ENCODE assay signal across 8 cellular contexts in genomic region chr17:29291163-29291752, GRCh38. TPM values are rescaled to one million over a fixed set of nuclear protein-coding genes. Genes with fewer than 3 reads are reported as not detected.
A peak's percentile ranks its signal among the peaks of the same experiment; 100 is the strongest.
DNase-seq lines count a peak whose midpoint lies in the region; ATAC-seq and TF ChIP-seq lines count a peak whose summit lies in the region.

No MANE protein-coding gene starts in this region.

- H3K27ac ChIP-seq in foreskin keratinocyte (peak overlapping the region; percentile 37), parathyroid adenoma (peak overlapping the region; percentile 82)

- H3K79me2 ChIP-seq in parathyroid adenoma = peaks cover 51% of the 10 kb centered on the region

- DNase-seq in CD1c-positive myeloid dendritic cell (ENCODE audit: extremely low spot score) (peak; percentile 82), GM19238 (ENCODE audit: insufficient read length, low spot score) (peak; percentile 21), NCI-H345 (lab: John Stamatoyannopoulos, UW) (peak; percentile 58), foreskin keratinocyte (peak; percentile 23 to 60)
- no peak for DNase-seq in activated CD4-positive, alpha-beta memory T cell treated with anti-CD3 and anti-CD28 coated beads, Interleukin-2, amount 10 ng/mL, durations not matched to agents 7 days and 5 days
- DNase-seq in NK-92 treated with Interleukin-12 subunit alpha and Interleukin-12 subunit beta, amount 100 ng/mL, for 24 hours (lab: John Stamatoyannopoulos, UW) = no peak

- no peaks in the 10 kb centered on the region for H3K9me3 Mint-ChIP-seq in activated CD4-positive, alpha-beta memory T cell treated with anti-CD3 and anti-CD28 coated beads, Interleukin-2, amount 10 ng/mL, durations not matched to agents 7 days and 5 days

- CTCF ChIA-PET in activated CD4-positive, alpha-beta memory T cell treated with anti-CD3 and anti-CD28 coated beads, Interleukin-2, amount 10 ng/mL, durations not matched to agents 7 days and 5 days (lab: Charles Lee) = interaction anchor here (0.6 to 3.3 kb wide), 18 partner anchors 8 to 326 kb away, joined by 3 to 50 read pairs (median 3); partner anchors contain the start of gene MYO18A

- H3K9ac ChIP-seq in parathyroid adenoma = no peak overlapping the region

- peak overlapping the region; percentile 70 for H3K4me3 ChIP-seq in parathyroid adenoma (ENCODE audit: low read depth, low read length)

- peak overlapping the region; percentile 87 for H3K4me3 Mint-ChIP-seq in activated CD4-positive, alpha-beta memory T cell treated with anti-CD3 and anti-CD28 coated beads, Interleukin-2, amount 10 ng/mL, durations not matched to agents 7 days and 5 days

- peaks cover 18% of the 10 kb centered on the region for H3K4me1 ChIP-seq in foreskin keratinocyte
- H3K4me1 ChIP-seq in parathyroid adenoma = peaks cover 9% of the 10 kb centered on the region

- H3K27me3 ChIP-seq in foreskin keratinocyte = no peaks in the 10 kb centered on the region
- H3K27me3 ChIP-seq in parathyroid adenoma (ENCODE audit: control insufficient read depth, insufficient read depth, low read length) = no peaks in the 10 kb centered on the region

- peak overlapping the region; percentile 89 for H3K27ac Mint-ChIP-seq in activated CD4-positive, alpha-beta memory T cell treated with anti-CD3 and anti-CD28 coated beads, Interleukin-2, amount 10 ng/mL, durations not matched to agents 7 days and 5 days

- H3K9me3 ChIP-seq in parathyroid adenoma (ENCODE audit: control insufficient read depth, low read length) = no peaks in the 10 kb centered on the region

- ATAC-seq in foreskin keratinocyte (no peak), GM18502 (IDR thresholded peaks at IDR 0.05; ENCODE audit: poor library complexity, unreplicated experiment) (no peak)

- peaks cover 54% of the 10 kb centered on the region for H3K4me1 Mint-ChIP-seq in activated CD4-positive, alpha-beta memory T cell treated with anti-CD3 and anti-CD28 coated beads, Interleukin-2, amount 10 ng/mL, durations not matched to agents 7 days and 5 days

- H3K36me3 ChIP-seq in parathyroid adenoma (ENCODE audit: control insufficient read depth, insufficient read depth, low read length) = no peaks in the 10 kb centered on the region

- POLR2A ChIA-PET in activated CD4-positive, alpha-beta memory T cell treated with anti-CD3 and anti-CD28 coated beads, Interleukin-2, amount 10 ng/mL, durations not matched to agents 7 days and 5 days (lab: Charles Lee) = interaction anchor here (0.7 to 4.7 kb wide), 10 partner anchors 9 to 720 kb away, joined by 3 to 45 read pairs (median 4); partner anchors contain the start of gene PIGS

- H3K27me3 Mint-ChIP-seq in activated CD4-positive, alpha-beta memory T cell treated with anti-CD3 and anti-CD28 coated beads, Interleukin-2, amount 10 ng/mL, durations not matched to agents 7 days and 5 days = no peaks in the 10 kb centered on the region

- peak overlapping the region; percentile 95 for H3K4me2 ChIP-seq in parathyroid adenoma (ENCODE audit: low read length)

- TF ChIP-seq CTCF in foreskin keratinocyte (conservative IDR thresholded peaks at IDR 0.05) (peak; percentile 86), parathyroid adenoma (IDR thresholded peaks at IDR 0.05) (peak; percentile 56)

- H2AFZ ChIP-seq in parathyroid adenoma = no peak overlapping the region

- H3K36me3 Mint-ChIP-seq in activated CD4-positive, alpha-beta memory T cell treated with anti-CD3 and anti-CD28 coated beads, Interleukin-2, amount 10 ng/mL, durations not matched to agents 7 days and 5 days (ENCODE audit: low read depth) = peaks cover 57% of the 10 kb centered on the region

RNA-seq across cellular contexts. Expression of gene NUFIP2, which starts 2.7 kb away (rescaled TPM):
- 10 to 100 TPM; 60.1 to 65.3 TPM for total RNA-seq in activated CD4-positive, alpha-beta memory T cell treated with anti-CD3 and anti-CD28 coated beads, Interleukin-2, amount 10 ng/mL, durations not matched to agents 7 days and 5 days
- 39.1 and 40.2 TPM in 2 replicates for total RNA-seq in foreskin keratinocyte
- polyA plus RNA-seq in foreskin keratinocyte = 5.3 and 6.6 TPM in 2 replicates

RNA-seq across cellular contexts. Expression of gene CRYBA1, which starts 44.6 kb away (rescaled TPM):
- total RNA-seq in activated CD4-positive, alpha-beta memory T cell treated with anti-CD3 and anti-CD28 coated beads, Interleukin-2, amount 10 ng/mL, durations not matched to agents 7 days and 5 days = not detected
- total RNA-seq in foreskin keratinocyte = not detected in 2 replicates
- polyA plus RNA-seq in foreskin keratinocyte = not detected in 2 replicates

Comparison
In these comparisons a context has a peak if more than half of its experiments do, and no peak if none do; other contexts are left out.
1. DNase-seq: peak in CD1c-positive myeloid dendritic cell (single experiment), GM19238 (single experiment), NCI-H345 (single experiment) and foreskin keratinocyte (2 of 2); none in activated CD4-positive, alpha-beta memory T cell treated with anti-CD3 and anti-CD28 coated beads, Interleukin-2, amount 10 ng/mL, durations not matched to agents 7 days and 5 days (single experiment) and NK-92 treated with Interleukin-12 subunit alpha and Interleukin-12 subunit beta, amount 100 ng/mL, for 24 hours (single experiment).